7 cellular contexts compared by ENCODE assay signal in genomic region chr7:76296743-76297740, GRCh38. TPM values are rescaled to one million over a fixed set of nuclear protein-coding genes. Genes with fewer than 3 reads are reported as not detected.
A peak's percentile ranks its signal among the peaks of the same experiment; 100 is the strongest.
DNase-seq lines count a peak whose midpoint lies in the region; ATAC-seq and TF ChIP-seq lines count a peak whose summit lies in the region.

No MANE protein-coding gene starts in this region.

- H3K4me3 ChIP-seq in testis: no peak overlapping the region

- H3K27me3 ChIP-seq in layer of hippocampus (ENCODE audit: control insufficient read depth, insufficient read depth, low read length) (no peaks in the 10 kb centered on the region), testis (no peaks in the 10 kb centered on the region)

- intact Hi-C loops in testis (cut with DNase I; ENCODE audit: low total_unique reads): no loop called here

- H3K36me3 Mint-ChIP-seq in brain: no peaks in the 10 kb centered on the region

- peak overlapping the region in 2 of 5 experiments; percentile 21 to 52 for H3K4me3 Mint-ChIP-seq in brain

- TF ChIP-seq EP300 in Ishikawa (IDR thresholded peaks at IDR 0.05; ENCODE audit: borderline replicate concordance): 0 out of 2 replicates have a peak, but pooled peaks have one; percentile 45

- no peak for TF ChIP-seq POLR2A in testis (IDR thresholded peaks at IDR 0.05)

- H3K9me3 Mint-ChIP-seq in brain: peaks cover 0 to 3% (median under 1%) of the 10 kb centered on the region in 5 experiments

- no peak for ATAC-seq in GM21360 (IDR thresholded peaks at IDR 0.05; ENCODE audit: unreplicated experiment)

- 62 to 72% methylated on average over 17 to 21 of the region's 22 CpGs for WGBS in testis, 2 donors

- DNase-seq in testis (no peak), SHP77 treated with DMSO at 0.1 percent for 48 hours (lab: John Stamatoyannopoulos, UW) (no peak), NCI-H526 (lab: John Stamatoyannopoulos, UW) (no peak)

- H3K27me3 Mint-ChIP-seq in brain: peaks cover 2% of the 10 kb centered on the region

- no peak for TF ChIP-seq RAD21 in Ishikawa (IDR thresholded peaks at IDR 0.05; ENCODE audit: low read depth)

- peaks cover 19% of the 10 kb centered on the region for H3K4me1 ChIP-seq in testis

- H3K27ac Mint-ChIP-seq in brain: peak overlapping the region; percentile 30 to 85 (median 65)

- H3K4me1 Mint-ChIP-seq in brain: peaks cover 43% of the 10 kb centered on the region

- H3K9me3 ChIP-seq in testis: no peaks in the 10 kb centered on the region

- H3K27ac ChIP-seq in layer of hippocampus (ENCODE audit: low read depth, low read length) (peak overlapping the region; percentile 69), testis (peak overlapping the region; percentile 74 to 96)

- TF ChIP-seq CTCF in brain (conservative IDR thresholded peaks at IDR 0.05): no peak
- TF ChIP-seq CTCF in testis (IDR thresholded peaks at IDR 0.05): no peak

- H3K36me3 ChIP-seq in testis (ENCODE audit: low read depth, missing control alignments): no peaks in the 10 kb centered on the region

TF ChIP-seq in Ishikawa, 13 proteins besides CTCF, POLR2A, EP300 and RAD21:
- TF ChIP-seq ZBTB7A (IDR thresholded peaks at IDR 0.05; ENCODE audit: low read depth): no peak
- peak; percentile 42; the same call in 1 of the 2 replicates for TF ChIP-seq TCF12 (IDR thresholded peaks at IDR 0.05; ENCODE audit: low read depth)
- TF ChIP-seq CEBPB (IDR thresholded peaks at IDR 0.05): peak; percentile 92
- no peak for TF ChIP-seq TEAD4 (IDR thresholded peaks at IDR 0.05)

RNA-seq across cellular contexts. Expression of gene HSPB1, which starts 5.4 kb away (rescaled TPM):
- polyA plus RNA-seq in brain (ENCODE audit: insufficient read depth, low read depth, low replicate concordance) (404 TPM), testis (ENCODE audit: insufficient read depth, low read depth, low replicate concordance) (190 TPM)
- 100 to 1,000 TPM; 216 to 245 TPM for total RNA-seq in testis
